10 cellular contexts compared by ENCODE assay signal in the genomic region with DNA sequence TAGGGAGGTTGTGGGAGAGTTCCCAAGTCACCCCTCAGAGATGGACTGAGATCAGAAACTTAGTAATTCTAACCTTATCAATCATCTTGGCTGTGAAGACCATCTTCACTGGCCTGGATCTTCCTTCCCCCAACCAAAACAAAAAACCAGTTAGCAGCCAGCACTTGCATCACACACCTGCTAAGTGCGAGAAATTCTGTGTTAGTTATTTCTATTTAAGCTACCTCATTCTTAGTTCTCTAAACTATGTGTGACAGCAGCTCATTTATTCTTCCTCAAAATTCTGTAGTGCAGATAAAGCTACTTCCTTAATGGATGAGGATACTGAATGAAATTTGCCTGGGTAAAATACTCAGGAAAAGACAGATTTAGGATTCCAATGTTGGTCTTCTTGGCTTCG. TPM values are rescaled to one million over a fixed set of nuclear protein-coding genes. Genes with fewer than 3 reads are reported as not detected.
DNase-seq lines count a peak whose midpoint lies in the region; ATAC-seq, FAIRE-seq and TF ChIP-seq lines count a peak whose summit lies in the region.
"Had no signal": no experiment of that assay in that cellular context is flagged by ENCODE, and none has a peak within 500 bp of the region (broad histone marks: within the 10 kb centered on the region; RNA-seq: fewer than 3 reads in every experiment).

No MANE protein-coding gene starts in this region.

- intact Hi-C loops in MCF 10A (cut with micrococcal nuclease) = no loop called here

- CTCF ChIA-PET in T-cell (lab: Charles Lee) = interaction anchor here (0.6 to 3.0 kb wide), 16 partner anchors 9 to 71 kb away, joined by 3 to 48 read pairs (median 5); partner anchors contain the start of gene TAGAP (in 2 of the 2)
- CTCF ChIA-PET in MCF 10A (lab: Yijun Ruan, JAX) = interaction anchor here (1.3 kb wide), 1 partner anchor 41 kb away, joined by 4 read pairs; no protein-coding TSS in a partner anchor

- H3K27ac ChIP-seq in BLaER1 treated with 17β-estradiol and CSF1 and Interleukin-3, amounts not matched to agents 10 nM and 100 nM = peak overlapping the region in 10 of 11 experiments; percentile 62 to 90 (median 86); a peak in 21 of 22 replicates
- H3K27ac ChIP-seq: hepatocyte had no signal

- peak; percentile 39 for FAIRE-seq in GM19239 (lab: Jason Lieb, UNC)

- H3K4me1 ChIP-seq in BLaER1 treated with 17β-estradiol and CSF1 and Interleukin-3, amounts not matched to agents 10 nM and 100 nM = peaks cover 42 to 92% (median 68%) of the 10 kb centered on the region in 10 experiments

- H3K9me3 Mint-ChIP-seq in T-cell = no peaks in the 10 kb centered on the region
- no peaks in the 10 kb centered on the region for H3K9me3 Mint-ChIP-seq in MCF 10A (ENCODE audit: unreplicated experiment)

- ATAC-seq in T-cell (replicated peaks in 1 of 4) (no peak), HG02981 (IDR thresholded peaks at IDR 0.05; ENCODE audit: unreplicated experiment) (no peak)

- H3K4me1 Mint-ChIP-seq in T-cell (peaks cover 89 to 96% (median 96%) of the 10 kb centered on the region in 3 donors), MCF 10A (ENCODE audit: insufficient read depth, unreplicated experiment) (peaks cover 15% of the 10 kb centered on the region)

- H3K27ac Mint-ChIP-seq in T-cell (peak overlapping the region; percentile 98 to 99), MCF 10A (ENCODE audit: low read depth, unreplicated experiment) (no peak overlapping the region)

- DNase-seq in GM19239 (ENCODE audit: insufficient read length, low spot score) (no peak), T-cell (no peak), medulla oblongata (ENCODE audit: extremely low spot score) (peak; percentile 30), COLO829 (ENCODE audit: low spot score) (no peak), cerebellum (ENCODE audit: low spot score) (no peak), MCF 10A (ENCODE audit: unreplicated experiment) (no peak)

- peaks cover 0 to 12% (median 5%) of the 10 kb centered on the region in 11 experiments; a peak in 7 of 22 replicates for H3K9me3 ChIP-seq in BLaER1 treated with 17β-estradiol and CSF1 and Interleukin-3, amounts not matched to agents 10 nM and 100 nM (replicated peaks in 1 of 11)

- BruUV-seq in MCF 10A (replicated peaks; lab: Mats Ljungman, UMichigan) = no TSS peak

- TF ChIP-seq CTCF in MCF 10A (IDR thresholded peaks at IDR 0.05; ENCODE audit: unreplicated experiment) = no peak

- H3K4me3 ChIP-seq in BLaER1 treated with 17β-estradiol and CSF1 and Interleukin-3, amounts not matched to agents 10 nM and 100 nM = peak overlapping the region in 7 of 10 experiments; percentile 8 to 60 (median 24); a peak in 10 of 20 replicates
- H3K4me3 ChIP-seq: hepatocyte had no signal

- no peaks in the 10 kb centered on the region for H3K27me3 ChIP-seq in BLaER1 treated with 17β-estradiol and CSF1 and Interleukin-3, amounts not matched to agents 10 nM and 100 nM
- H3K27me3 ChIP-seq: hepatocyte had no signal

- H3K36me3 ChIP-seq in BLaER1 treated with 17β-estradiol and CSF1 and Interleukin-3, amounts not matched to agents 10 nM and 100 nM = no peaks in the 10 kb centered on the region

- peak overlapping the region in 10 of 11 experiments; percentile 49 to 76 (median 70); a peak in 20 of 22 replicates for H3K9ac ChIP-seq in BLaER1 treated with 17β-estradiol and CSF1 and Interleukin-3, amounts not matched to agents 10 nM and 100 nM

- H3K27me3 Mint-ChIP-seq in T-cell (no peaks in the 10 kb centered on the region), MCF 10A (ENCODE audit: insufficient read depth, unreplicated experiment) (peaks cover 48% of the 10 kb centered on the region)

- POLR2A ChIA-PET in T-cell (lab: Charles Lee) = interaction anchor here (0.9 to 4.0 kb wide), 9 partner anchors 18 to 274 kb away, joined by 3 to 95 read pairs (median 4); partner anchors contain the start of gene TAGAP (in 2 of the 2)
- POLR2A ChIA-PET in MCF 10A (lab: Yijun Ruan, JAX) = interaction anchor here (1.2 kb wide), 1 partner anchor 10 kb away, joined by 4 read pairs; no protein-coding TSS in a partner anchor

- H3K4me3 Mint-ChIP-seq in T-cell (peak overlapping the region; percentile 52 to 77 (median 55)), MCF 10A (ENCODE audit: unreplicated experiment) (no peak overlapping the region)

- no peaks in the 10 kb centered on the region for H4K20me1 ChIP-seq in BLaER1 treated with 17β-estradiol and CSF1 and Interleukin-3, amounts not matched to agents 10 nM and 100 nM

- H3K36me3 Mint-ChIP-seq in T-cell (no peaks in the 10 kb centered on the region), MCF 10A (ENCODE audit: insufficient read depth, unreplicated experiment) (peaks cover 6% of the 10 kb centered on the region)

- peak overlapping the region; percentile 77 to 94 (median 87) for H3K4me2 ChIP-seq in BLaER1 treated with 17β-estradiol and CSF1 and Interleukin-3, amounts not matched to agents 10 nM and 100 nM
- H3K4me2 ChIP-seq: hepatocyte had no signal

RNA-seq across cellular contexts. Expression of gene TAGAP, which starts 18.2 kb away (rescaled TPM):
- total RNA-seq in T-cell (100 to 1,000 TPM; 110 to 224 (median 128) TPM), cerebellum (2.4 TPM), MCF 10A (2022) (not detected in 2 replicates)
- total RNA-seq: HT-29 had no signal

Comparison
In these comparisons a context has a peak if more than half of its experiments do, and no peak if none do; other contexts are left out.
1. RNA of gene TAGAP, which starts 18.2 kb away (total RNA-seq): 110 to 224 TPM in T-cell; 2.4 TPM in cerebellum (single experiment) and not detected in MCF 10A; every median in the first group is over 10 times any median in the second.